In the genomic region with DNA sequence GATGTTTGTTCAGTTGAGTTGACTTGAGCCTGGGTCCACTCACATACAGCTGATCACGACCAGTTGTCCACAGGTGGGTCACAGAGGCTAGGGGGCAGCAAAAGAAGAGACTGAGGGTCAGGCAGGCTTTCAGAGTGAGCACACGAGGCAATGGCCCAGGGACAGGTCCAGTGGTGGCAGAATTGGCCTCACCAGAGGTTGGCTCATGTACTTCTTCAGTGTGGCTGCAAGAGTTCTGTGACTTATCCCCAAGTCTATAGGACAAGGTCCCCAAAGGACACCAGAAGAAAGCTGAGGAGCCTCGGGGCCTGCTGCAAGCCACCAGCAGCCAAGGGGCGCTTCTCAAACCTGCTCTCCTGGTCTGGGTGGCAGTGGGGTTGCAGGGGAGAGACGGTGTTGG, we compare ENCODE assay signal across 28 cellular contexts.
"Had no signal": no experiment of that assay in that cellular context is flagged by ENCODE, and none has a peak within 500 bp of the region (broad histone marks: within the 10 kb centered on the region; RNA-seq: fewer than 3 reads in every experiment).

No MANE protein-coding gene starts in this region.

- H3K27ac Mint-ChIP-seq: stimulated activated effector memory CD8-positive, alpha-beta T cell treated with anti-CD3 and anti-CD28 coated beads, Interleukin-12 subunit alpha, Interleukin-12 subunit beta, amount 100 ng/mL, for 72 hours; stimulated activated memory B cell treated with anti-CD40 and anti-IgM and Interleukin-4, amounts not matched to agents 10 μg/mL and 1 μg/mL and 100 μg/mL, for 72 hours; stimulated activated naive B cell treated with anti-CD40 and anti-IgM and Interleukin-4, amounts not matched to agents 10 μg/mL and 1 μg/mL and 100 μg/mL, for 72 hours; stimulated activated naive CD8-positive, alpha-beta T cell treated with anti-CD3 and anti-CD28 coated beads, Interleukin-15, amount 100 ng/mL, for 72 hours; stimulated activated naive CD8-positive, alpha-beta T cell treated with anti-CD3 and anti-CD28 coated beads, Interleukin-15, Interleukin-2, amounts not matched to agents 100 ng/mL and 50 ng/mL, for 24 hours; type B pancreatic cell had no signal

- H3K27me3 Mint-ChIP-seq: stimulated activated naive CD8-positive, alpha-beta T cell treated with anti-CD3 and anti-CD28 coated beads, Interleukin-15, Interleukin-2, amounts not matched to agents 100 ng/mL and 50 ng/mL, for 24 hours had no signal

- H3K9me3 Mint-ChIP-seq: stimulated activated effector memory CD8-positive, alpha-beta T cell treated with anti-CD3 and anti-CD28 coated beads, Interleukin-12 subunit alpha, Interleukin-12 subunit beta, amount 100 ng/mL, for 72 hours; stimulated activated memory B cell treated with anti-CD40 and anti-IgM and Interleukin-4, amounts not matched to agents 10 μg/mL and 1 μg/mL and 100 μg/mL, for 72 hours; stimulated activated naive B cell treated with anti-CD40 and anti-IgM and Interleukin-4, amounts not matched to agents 10 μg/mL and 1 μg/mL and 100 μg/mL, for 72 hours; stimulated activated naive CD8-positive, alpha-beta T cell treated with anti-CD3 and anti-CD28 coated beads, Interleukin-15, amount 100 ng/mL, for 72 hours; stimulated activated naive CD8-positive, alpha-beta T cell treated with anti-CD3 and anti-CD28 coated beads, Interleukin-15, Interleukin-2, amounts not matched to agents 100 ng/mL and 50 ng/mL, for 24 hours had no signal

- ATAC-seq: stimulated activated memory B cell treated with anti-CD40 and anti-IgM and Interleukin-4, amounts not matched to agents 10 μg/mL and 1 μg/mL and 100 μg/mL, for 72 hours; stimulated activated naive B cell treated with anti-CD40 and anti-IgM and Interleukin-4, amounts not matched to agents 10 μg/mL and 1 μg/mL and 100 μg/mL, for 72 hours; stimulated activated naive CD8-positive, alpha-beta T cell treated with anti-CD3 and anti-CD28 coated beads, Interleukin-15, amount 100 ng/mL, for 72 hours; stimulated activated naive CD8-positive, alpha-beta T cell treated with anti-CD3 and anti-CD28 coated beads, Interleukin-15, Interleukin-2, amounts not matched to agents 100 U/mL and 50 U/mL, for 24 hours; upper lobe of right lung had no signal

- H3K36me3 Mint-ChIP-seq: stimulated activated effector memory CD8-positive, alpha-beta T cell treated with anti-CD3 and anti-CD28 coated beads, Interleukin-12 subunit alpha, Interleukin-12 subunit beta, amount 100 ng/mL, for 72 hours; stimulated activated memory B cell treated with anti-CD40 and anti-IgM and Interleukin-4, amounts not matched to agents 10 μg/mL and 1 μg/mL and 100 μg/mL, for 72 hours; stimulated activated naive B cell treated with anti-CD40 and anti-IgM and Interleukin-4, amounts not matched to agents 10 μg/mL and 1 μg/mL and 100 μg/mL, for 72 hours; type B pancreatic cell had no signal

- H3K27ac ChIP-seq: stomach, suprapubic skin, testis, thoracic aorta, thyroid gland, tibial artery, tibial nerve, transverse colon, upper lobe of left lung, upper lobe of right lung, uterus, vagina had no signal

- H3K4me3 ChIP-seq: stomach, suprapubic skin, testis, thoracic aorta, thyroid gland, tibial artery, tibial nerve, transverse colon, upper lobe of left lung, upper lobe of right lung, uterus, vagina had no signal

- DNase-seq: stimulated activated CD4-positive, alpha-beta T cell treated with anti-CD3 and anti-CD28 coated beads, Interleukin-2, amount 100 ng/mL, for 24 hours; stimulated activated CD4-positive, alpha-beta T cell treated with anti-CD3 and anti-CD28 coated beads, Interleukin-2, amount 100 ng/mL, for 48 hours; stimulated activated CD4-positive, alpha-beta T cell treated with anti-CD3 and anti-CD28 coated beads, Interleukin-4, amount 100 ng/mL, for 1 hour; stimulated activated CD4-positive, alpha-beta T cell treated with anti-CD3 and anti-CD28 coated beads, Interleukin-4, amount 100 ng/mL, for 24 hours; stimulated activated CD8-positive, alpha-beta memory T cell treated with anti-CD3 and anti-CD28 coated beads, Interleukin-4, amount 100 ng/mL, for 48 hours; stimulated activated naive B cell treated with anti-CD40 and anti-IgM and Interleukin-4, amounts not matched to agents 10 μg/mL and 1 μg/mL and 100 μg/mL, for 72 hours; stimulated activated naive CD4-positive, alpha-beta T cell; stimulated activated naive CD4-positive, alpha-beta T cell treated with Interleukin-2 at 50 U/mL for 16 hours; stimulated activated naive CD8-positive, alpha-beta T cell treated with anti-CD3 and anti-CD28 coated beads, Interleukin-15, amount 100 ng/mL, for 72 hours; stimulated activated naive CD8-positive, alpha-beta T cell treated with anti-CD3 and anti-CD28 coated beads, Interleukin-15, Interleukin-2, amounts not matched to agents 100 U/mL and 50 U/mL, for 24 hours; stomach; substantia nigra; testis; thyroid gland; tibial artery; transverse colon; trophoblast cell; upper lobe of left lung; upper lobe of right lung; uterus had no signal

- H3K27me3 ChIP-seq: testis, thyroid gland, tibial nerve, transverse colon, uterus, vagina had no signal

- H3K4me3 Mint-ChIP-seq: stimulated activated effector memory CD8-positive, alpha-beta T cell treated with anti-CD3 and anti-CD28 coated beads, Interleukin-12 subunit alpha, Interleukin-12 subunit beta, amount 100 ng/mL, for 72 hours; stimulated activated memory B cell treated with anti-CD40 and anti-IgM and Interleukin-4, amounts not matched to agents 10 μg/mL and 1 μg/mL and 100 μg/mL, for 72 hours; stimulated activated naive B cell treated with anti-CD40 and anti-IgM and Interleukin-4, amounts not matched to agents 10 μg/mL and 1 μg/mL and 100 μg/mL, for 72 hours; stimulated activated naive CD8-positive, alpha-beta T cell treated with anti-CD3 and anti-CD28 coated beads, Interleukin-15, amount 100 ng/mL, for 72 hours; stimulated activated naive CD8-positive, alpha-beta T cell treated with anti-CD3 and anti-CD28 coated beads, Interleukin-15, Interleukin-2, amounts not matched to agents 100 ng/mL and 50 ng/mL, for 24 hours; type B pancreatic cell had no signal

- H3K9me3 ChIP-seq: stomach, suprapubic skin, testis, thoracic aorta, thyroid gland, tibial artery, tibial nerve, transverse colon, upper lobe of left lung, upper lobe of right lung, uterus, vagina had no signal

- H3K36me3 ChIP-seq: stomach, suprapubic skin, thoracic aorta, thyroid gland, tibial artery, tibial nerve, transverse colon, upper lobe of left lung, upper lobe of right lung, uterus, vagina had no signal

- H3K4me1 ChIP-seq: stomach, suprapubic skin, thyroid gland, tibial artery, tibial nerve, transverse colon, upper lobe of left lung, upper lobe of right lung, uterus, vagina had no signal

- H3K4me1 Mint-ChIP-seq: stimulated activated memory B cell treated with anti-CD40 and anti-IgM and Interleukin-4, amounts not matched to agents 10 μg/mL and 1 μg/mL and 100 μg/mL, for 72 hours; stimulated activated naive B cell treated with anti-CD40 and anti-IgM and Interleukin-4, amounts not matched to agents 10 μg/mL and 1 μg/mL and 100 μg/mL, for 72 hours; stimulated activated naive CD8-positive, alpha-beta T cell treated with anti-CD3 and anti-CD28 coated beads, Interleukin-15, amount 100 ng/mL, for 72 hours had no signal
